8 cellular contexts compared by ENCODE assay signal in genomic region chr17:60305141-60305540, GRCh38.
A peak's percentile ranks its signal among the peaks of the same experiment; 100 is the strongest.
DNase-seq lines count a peak whose midpoint lies in the region; ATAC-seq and TF ChIP-seq lines count a peak whose summit lies in the region.

No MANE protein-coding gene starts in this region.

- POLR2A ChIA-PET in OCI-LY7 (lab: Charles Lee) = interaction anchor here (0.6 kb wide), 1 partner anchor 22 kb away, joined by 3 read pairs; no protein-coding TSS in a partner anchor

- 0 out of 2 replicates have a peak overlapping the region, but pooled peaks have one; percentile 1 for H3K4me2 ChIP-seq in OCI-LY7 (ENCODE audit: low read length)

- ATAC-seq in GM21723 (IDR thresholded peaks at IDR 0.05; ENCODE audit: unreplicated experiment) (peak; percentile 93), left ventricle myocardium superior (peak; percentile 52), GM19023 (IDR thresholded peaks at IDR 0.05; ENCODE audit: unreplicated experiment) (no peak)

- no peaks in the 10 kb centered on the region for H3K9me3 ChIP-seq in OCI-LY7 (ENCODE audit: low read length)

- H3K79me2 ChIP-seq in OCI-LY7 (ENCODE audit: insufficient read depth, low read depth, low read length) = no peaks in the 10 kb centered on the region

- CTCF ChIA-PET in OCI-LY7 (lab: Charles Lee; ENCODE audit: unreplicated experiment) = no interaction called here

- BruUV-seq in OCI-LY7 (replicated peaks; lab: Mats Ljungman, UMichigan) = no TSS peak

- DNase-seq in GM06990 (ENCODE audit: extremely low read depth, insufficient read length) (peak; percentile 44), OCI-LY7 (ENCODE audit: low spot score) (peak; percentile 53), left ventricle myocardium superior (no peak), DMS79 (lab: John Stamatoyannopoulos, UW) (no peak), DMS79 treated with DMSO at 0.1 percent for 48 hours (lab: John Stamatoyannopoulos, UW) (no peak), HPDE6-E6E7 (ENCODE audit: extremely low spot score) (no peak)

- H3K4me3 ChIP-seq in GM06990 (replicated peaks; ENCODE audit: low read depth, low read length) = no peak overlapping the region
- H3K4me3 ChIP-seq in OCI-LY7 (ENCODE audit: low read depth, low read length, poor library complexity, severe bottlenecking) = no peak overlapping the region

- peaks cover 8% of the 10 kb centered on the region for H3K4me1 ChIP-seq in OCI-LY7 (ENCODE audit: insufficient read depth, low read length, poor library complexity, severe bottlenecking)

- intact Hi-C loops in OCI-LY7 (cut with micrococcal nuclease; ENCODE audit: unreplicated experiment) (no loop called here), left ventricle myocardium superior (cut with micrococcal nuclease) (no loop called here)

- no peaks in the 10 kb centered on the region for H3K36me3 ChIP-seq in GM06990 (ENCODE audit: control insufficient read depth, insufficient read depth, low read length)
- H3K36me3 ChIP-seq in OCI-LY7 (ENCODE audit: insufficient read depth, low read length) = no peaks in the 10 kb centered on the region

- H2AFZ ChIP-seq in OCI-LY7 (ENCODE audit: low read length) = peak overlapping the region; percentile 20; the same call in 1 of the 2 replicates

- no peak overlapping the region for H3K27ac ChIP-seq in OCI-LY7 (ENCODE audit: low read depth, low read length, poor library complexity, severe bottlenecking)

- no peaks in the 10 kb centered on the region for H3K27me3 ChIP-seq in GM06990 (replicated peaks; ENCODE audit: control insufficient read depth, insufficient read depth, low read length)

- no peaks in the 10 kb centered on the region for H3K9me2 ChIP-seq in OCI-LY7 (ENCODE audit: insufficient read depth, low read length)

- no peaks in the 10 kb centered on the region for H4K20me1 ChIP-seq in OCI-LY7 (ENCODE audit: insufficient read depth, low read length)

- TF ChIP-seq CTCF in GM06990 (IDR thresholded peaks at IDR 0.05; ENCODE audit: insufficient read depth, low read length, poor library complexity, severe bottlenecking) (no peak), OCI-LY7 (conservative IDR thresholded peaks at IDR 0.05; ENCODE audit: low read length) (no peak)

Comparison
In these comparisons a context has a peak if more than half of its experiments do, and no peak if none do; other contexts are left out.
1. DNase-seq: peak in GM06990 (single experiment) and OCI-LY7 (single experiment); none in left ventricle myocardium superior (single experiment), DMS79 (single experiment), DMS79 treated with DMSO at 0.1 percent for 48 hours (single experiment) and HPDE6-E6E7 (single experiment).